In the genomic region with DNA sequence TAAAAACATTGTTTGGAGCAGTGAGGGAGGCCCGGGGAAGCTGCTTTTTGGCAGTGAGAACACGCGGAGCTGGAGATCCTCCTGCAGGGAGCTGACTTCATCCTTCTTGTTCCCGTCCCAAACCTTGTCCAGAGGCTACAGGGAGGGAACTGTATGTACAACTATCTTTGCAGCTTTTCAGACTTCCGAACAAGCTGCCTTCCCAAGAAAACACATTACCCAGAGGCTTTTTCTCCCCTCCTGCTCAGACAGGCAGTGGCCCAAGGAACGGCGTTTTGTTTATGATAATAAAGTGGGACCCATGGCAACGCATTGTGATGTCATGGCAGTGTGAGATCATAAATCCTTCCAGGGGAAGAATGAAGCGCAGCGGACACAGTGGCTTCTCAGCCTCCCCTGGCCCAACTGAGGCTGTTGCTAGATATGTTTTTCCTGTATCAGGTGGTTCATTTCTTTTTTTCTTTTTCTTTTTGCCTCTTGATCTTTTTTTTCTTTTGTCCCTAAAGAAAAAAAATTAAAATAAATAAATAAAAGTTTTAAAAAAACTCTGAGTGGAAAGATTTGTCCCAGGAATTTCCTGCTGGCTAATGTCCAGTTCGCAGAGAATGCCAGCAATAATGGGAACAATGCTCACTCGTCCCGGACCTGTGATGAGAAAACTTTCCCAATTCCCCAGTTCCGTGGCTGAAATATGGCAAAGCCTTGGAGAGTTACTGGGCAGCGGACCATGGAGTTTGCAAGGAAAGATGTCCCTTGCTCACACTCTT, we compare ENCODE assay signal across 9 cellular contexts.
A peak's percentile ranks its signal among the peaks of the same experiment; 100 is the strongest.
DNase-seq lines count a peak whose midpoint lies in the region; ATAC-seq and TF ChIP-seq lines count a peak whose summit lies in the region.
"Had no signal": no experiment of that assay in that cellular context is flagged by ENCODE, and none has a peak within 500 bp of the region (broad histone marks: within the 10 kb centered on the region; RNA-seq: fewer than 3 reads in every experiment).

No MANE protein-coding gene starts in this region.

- no peak overlapping the region for H3K27ac ChIP-seq in CD8-positive, alpha-beta memory T cell (ENCODE audit: low read depth, low read length)

- H3K27ac Mint-ChIP-seq in neural crest cell (ENCODE audit: unreplicated experiment) = peak overlapping the region; percentile 70
- no peak overlapping the region for H3K27ac Mint-ChIP-seq in CD8-positive, alpha-beta memory T cell
- H3K27ac Mint-ChIP-seq in activated T-helper 1 cell treated with anti-CD3 and anti-CD28 coated beads, Interleukin-12 subunit alpha, Interleukin-12 subunit beta, Interleukin-2, Interleukin-4 antibody, amounts not matched to agents 30 ng/mL and 10 ng/mL and 1 ng/mL, durations not matched to agents 14 hours and 24 hours and 36 hours = no peak overlapping the region

- no peaks in the 10 kb centered on the region for H3K27me3 ChIP-seq in CD8-positive, alpha-beta memory T cell (ENCODE audit: insufficient read depth, low read length, poor library complexity, severe bottlenecking)
- H3K27me3 ChIP-seq: cardiac muscle cell had no signal

- H3K9me3 ChIP-seq in CD8-positive, alpha-beta memory T cell (ENCODE audit: low read length) = no peaks in the 10 kb centered on the region

- H3K36me3 ChIP-seq in CD8-positive, alpha-beta memory T cell (ENCODE audit: insufficient read depth, low read length) = no peaks in the 10 kb centered on the region
- H3K36me3 ChIP-seq: cardiac muscle cell had no signal

- no peaks in the 10 kb centered on the region for H3K36me3 Mint-ChIP-seq in neural crest cell (ENCODE audit: low read depth)
- H3K36me3 Mint-ChIP-seq in CD8-positive, alpha-beta memory T cell = no peaks in the 10 kb centered on the region
- H3K36me3 Mint-ChIP-seq in activated T-helper 1 cell treated with anti-CD3 and anti-CD28 coated beads, Interleukin-12 subunit alpha, Interleukin-12 subunit beta, Interleukin-2, Interleukin-4 antibody, amounts not matched to agents 30 ng/mL and 10 ng/mL and 1 ng/mL, durations not matched to agents 14 hours and 24 hours and 36 hours (ENCODE audit: low read depth) = no peaks in the 10 kb centered on the region

- H3K4me1 Mint-ChIP-seq in neural crest cell = peaks cover 32% of the 10 kb centered on the region
- H3K4me1 Mint-ChIP-seq in CD8-positive, alpha-beta memory T cell = no peaks in the 10 kb centered on the region
- no peaks in the 10 kb centered on the region for H3K4me1 Mint-ChIP-seq in activated T-helper 1 cell treated with anti-CD3 and anti-CD28 coated beads, Interleukin-12 subunit alpha, Interleukin-12 subunit beta, Interleukin-2, Interleukin-4 antibody, amounts not matched to agents 30 ng/mL and 10 ng/mL and 1 ng/mL, durations not matched to agents 14 hours and 24 hours and 36 hours (ENCODE audit: low read depth)

- no peak for TF ChIP-seq CTCF in neural crest cell (conservative IDR thresholded peaks at IDR 0.05)

- intact Hi-C loops in activated T-helper 1 cell treated with anti-CD3 and anti-CD28 coated beads, Interleukin-12 subunit alpha, Interleukin-12 subunit beta, Interleukin-2, Interleukin-4 antibody, amounts not matched to agents 30 ng/mL and 10 ng/mL and 1 ng/mL, durations not matched to agents 14 hours and 24 hours and 36 hours (cut with micrococcal nuclease) = no loop called here

- DNase-seq in COLO668 (lab: John Stamatoyannopoulos, UW; ENCODE audit: unreplicated experiment) (peak; percentile 60), NCI-H2227 treated with DMSO at 0.1 percent for 48 hours (lab: John Stamatoyannopoulos, UW) (peak; percentile 47), neural crest cell (ENCODE audit: low read depth, low spot score) (peak; percentile 19), GDM1 (lab: John Stamatoyannopoulos, UW) (no peak)
- DNase-seq in CD8-positive, alpha-beta memory T cell = no peak
- DNase-seq in activated T-helper 1 cell treated with anti-CD3 and anti-CD28 coated beads, Interleukin-12 subunit alpha, Interleukin-12 subunit beta, Interleukin-2, Interleukin-4 antibody, amounts not matched to agents 30 ng/mL and 10 ng/mL and 1 ng/mL, durations not matched to agents 14 hours and 24 hours and 36 hours (ENCODE audit: low spot score) = no peak

- no peaks in the 10 kb centered on the region for H3K9me3 Mint-ChIP-seq in neural crest cell
- no peaks in the 10 kb centered on the region for H3K9me3 Mint-ChIP-seq in CD8-positive, alpha-beta memory T cell
- no peaks in the 10 kb centered on the region for H3K9me3 Mint-ChIP-seq in activated T-helper 1 cell treated with anti-CD3 and anti-CD28 coated beads, Interleukin-12 subunit alpha, Interleukin-12 subunit beta, Interleukin-2, Interleukin-4 antibody, amounts not matched to agents 30 ng/mL and 10 ng/mL and 1 ng/mL, durations not matched to agents 14 hours and 24 hours and 36 hours

- ATAC-seq in esophagus mucosa (peak; percentile 76), GM19452 (IDR thresholded peaks at IDR 0.05; ENCODE audit: unreplicated experiment) (no peak)

- peak overlapping the region; percentile 9 for H3K4me3 Mint-ChIP-seq in neural crest cell
- H3K4me3 Mint-ChIP-seq in CD8-positive, alpha-beta memory T cell = no peak overlapping the region
- H3K4me3 Mint-ChIP-seq in activated T-helper 1 cell treated with anti-CD3 and anti-CD28 coated beads, Interleukin-12 subunit alpha, Interleukin-12 subunit beta, Interleukin-2, Interleukin-4 antibody, amounts not matched to agents 30 ng/mL and 10 ng/mL and 1 ng/mL, durations not matched to agents 14 hours and 24 hours and 36 hours = no peak overlapping the region

- H3K4me1 ChIP-seq in CD8-positive, alpha-beta memory T cell (ENCODE audit: insufficient read depth, low read length) = no peaks in the 10 kb centered on the region

- POLR2A ChIA-PET in CD8-positive, alpha-beta memory T cell (lab: Charles Lee) = no interaction called here

- no peak overlapping the region for H3K4me3 ChIP-seq in CD8-positive, alpha-beta memory T cell (ENCODE audit: low read length)
- H3K4me3 ChIP-seq: cardiac muscle cell had no signal

- H3K27me3 Mint-ChIP-seq in neural crest cell (ENCODE audit: low read depth) = no peaks in the 10 kb centered on the region
- H3K27me3 Mint-ChIP-seq in CD8-positive, alpha-beta memory T cell = peaks cover 7 to 9% of the 10 kb centered on the region in 2 donors
- peaks cover 3% of the 10 kb centered on the region for H3K27me3 Mint-ChIP-seq in activated T-helper 1 cell treated with anti-CD3 and anti-CD28 coated beads, Interleukin-12 subunit alpha, Interleukin-12 subunit beta, Interleukin-2, Interleukin-4 antibody, amounts not matched to agents 30 ng/mL and 10 ng/mL and 1 ng/mL, durations not matched to agents 14 hours and 24 hours and 36 hours (ENCODE audit: insufficient read depth)

- CTCF ChIA-PET in CD8-positive, alpha-beta memory T cell (lab: Charles Lee) = no interaction called here

Comparison
In these comparisons a context has a peak if more than half of its experiments do, and no peak if none do; other contexts are left out.
1. DNase-seq: peak in COLO668 (single experiment), NCI-H2227 treated with DMSO at 0.1 percent for 48 hours (single experiment) and neural crest cell (single experiment); none in GDM1 (single experiment), CD8-positive, alpha-beta memory T cell (0 of 5) and activated T-helper 1 cell treated with anti-CD3 and anti-CD28 coated beads, Interleukin-12 subunit alpha, Interleukin-12 subunit beta, Interleukin-2, Interleukin-4 antibody, amounts not matched to agents 30 ng/mL and 10 ng/mL and 1 ng/mL, durations not matched to agents 14 hours and 24 hours and 36 hours (single experiment).